In genomic region chr9:79591463-79591862, GRCh38 we compare ENCODE assay signal across 23 cellular contexts. TPM values are rescaled to one million over a fixed set of nuclear protein-coding genes. Genes with fewer than 3 reads are reported as not detected.
DNase-seq lines count a peak whose midpoint lies in the region; ATAC-seq, FAIRE-seq and TF ChIP-seq lines count a peak whose summit lies in the region.
"Had no signal": no experiment of that assay in that cellular context is flagged by ENCODE, and none has a peak within 500 bp of the region (broad histone marks: within the 10 kb centered on the region; RNA-seq: fewer than 3 reads in every experiment).

No MANE protein-coding gene starts in this region.

- no peak for TF ChIP-seq POLR2A in GM12891 (IDR thresholded peaks at IDR 0.05; ENCODE audit: low read depth, low read length)

- no peak overlapping the region for H3K9ac ChIP-seq in trophoblast cell (ENCODE audit: low read length)
- H3K9ac ChIP-seq: SK-N-SH had no signal

- no peak overlapping the region for H3K14ac ChIP-seq in trophoblast cell (ENCODE audit: low read length)

- no peak overlapping the region for H4K12ac ChIP-seq in trophoblast cell (ENCODE audit: low read depth, low read length)

- H2BK12ac ChIP-seq in trophoblast cell (ENCODE audit: low read length) = no peak overlapping the region

- H3K9me3 ChIP-seq in trophoblast cell (ENCODE audit: insufficient read depth, low read depth, low read length) = no peaks in the 10 kb centered on the region
- no peaks in the 10 kb centered on the region for H3K9me3 ChIP-seq in right cardiac atrium (ENCODE audit: control insufficient read depth, low read length)
- H3K9me3 ChIP-seq: SK-N-SH had no signal

- WGBS in trophoblast cell (ENCODE audit: extremely low coverage, insufficient coverage, insufficient read length) = 100% methylated on average over 1 of the region's 2 CpGs
- WGBS in right cardiac atrium = 67% methylated on average over 2 of the region's 2 CpGs

- peak overlapping the region; percentile 14 for H3K4me3 Mint-ChIP-seq in activated naive CD8-positive, alpha-beta T cell
- H3K4me3 Mint-ChIP-seq in activated naive CD8-positive, alpha-beta T cell treated with anti-CD3 and anti-CD28 coated beads for 36 hours = no peak overlapping the region
- peak overlapping the region in 1 of 4 donors; percentile 11 for H3K4me3 Mint-ChIP-seq in IgD-negative memory B cell
- no peak overlapping the region for H3K4me3 Mint-ChIP-seq in activated naive CD8-positive, alpha-beta T cell treated with anti-CD3 and anti-CD28 coated beads, Interleukin-2, amount 10 ng/mL, durations not matched to agents 7 days and 5 days
- H3K4me3 Mint-ChIP-seq: GM23338 had no signal

- H2BK5ac ChIP-seq in trophoblast cell (ENCODE audit: low read depth, low read length, poor library complexity) = no peak overlapping the region

- no peak overlapping the region for H2BK120ac ChIP-seq in trophoblast cell (ENCODE audit: insufficient read depth, low read length, poor library complexity)

- intact Hi-C loops in right cardiac atrium (cut with DNase I) = no loop called here

- no peaks in the 10 kb centered on the region for H3K9me3 Mint-ChIP-seq in activated naive CD8-positive, alpha-beta T cell (ENCODE audit: low read depth)
- no peaks in the 10 kb centered on the region for H3K9me3 Mint-ChIP-seq in activated naive CD8-positive, alpha-beta T cell treated with anti-CD3 and anti-CD28 coated beads for 36 hours
- no peaks in the 10 kb centered on the region for H3K9me3 Mint-ChIP-seq in IgD-negative memory B cell
- H3K9me3 Mint-ChIP-seq in activated naive CD8-positive, alpha-beta T cell treated with anti-CD3 and anti-CD28 coated beads, Interleukin-2, amount 10 ng/mL, durations not matched to agents 7 days and 5 days = no peaks in the 10 kb centered on the region
- H3K9me3 Mint-ChIP-seq: GM23338 had no signal

- no peak overlapping the region for H3K18ac ChIP-seq in trophoblast cell (ENCODE audit: low read length)

- no peak overlapping the region for H2AK5ac ChIP-seq in trophoblast cell (ENCODE audit: low read length)

- no peak for FAIRE-seq in GM12891 (lab: Jason Lieb, UNC)
- FAIRE-seq: G401.6, GM19239 had no signal

- H3K4me3 ChIP-seq in trophoblast cell (ENCODE audit: low read depth, low read length) (no peak overlapping the region), right cardiac atrium (ENCODE audit: low read length) (no peak overlapping the region)
- H3K4me3 ChIP-seq: GM23338 had no signal

- no peak for ATAC-seq in activated naive CD8-positive, alpha-beta T cell treated with anti-CD3 and anti-CD28 coated beads, Interleukin-2, amount 10 ng/mL, durations not matched to agents 7 days and 5 days (ENCODE audit: low read depth)
- ATAC-seq in right cardiac atrium (no peak), GM18867 (IDR thresholded peaks at IDR 0.05; ENCODE audit: unreplicated experiment) (no peak)
- ATAC-seq: GM23338, PC-3 had no signal

- H3K27ac ChIP-seq in trophoblast cell (ENCODE audit: low read depth, low read length) (no peak overlapping the region), right cardiac atrium (ENCODE audit: low read length) (no peak overlapping the region)

- H3K36me3 ChIP-seq in trophoblast cell (ENCODE audit: control insufficient read depth in 1 of 2, insufficient read depth in 2 of 2, low read length in 2 of 2) = peaks cover 6 to 9% of the 10 kb centered on the region in 2 experiments

- POLR2A ChIA-PET in activated naive CD8-positive, alpha-beta T cell treated with anti-CD3 and anti-CD28 coated beads, Interleukin-2, amount 10 ng/mL, durations not matched to agents 7 days and 5 days (lab: Charles Lee) = no interaction called here

- H3K27me3 ChIP-seq in trophoblast cell (ENCODE audit: insufficient read depth, low read length) (no peaks in the 10 kb centered on the region), right cardiac atrium (ENCODE audit: control insufficient read depth, insufficient read depth) (no peaks in the 10 kb centered on the region)

- H3K4me1 ChIP-seq in trophoblast cell (ENCODE audit: control insufficient read depth in 1 of 2, insufficient read depth in 2 of 2, low read length in 2 of 2) (peaks cover 0 to 2% of the 10 kb centered on the region in 2 experiments), right cardiac atrium (ENCODE audit: control insufficient read depth, insufficient read depth, low read length) (peaks cover 3% of the 10 kb centered on the region)

- no peak overlapping the region for H3K23ac ChIP-seq in trophoblast cell (ENCODE audit: low read length)

- no peak overlapping the region for H4K8ac ChIP-seq in trophoblast cell (ENCODE audit: low read depth, low read length)

- no peak overlapping the region for H3K4me2 ChIP-seq in trophoblast cell (ENCODE audit: low read length)
- H3K4me2 ChIP-seq: GM23338, SK-N-SH had no signal

- peaks cover 6% of the 10 kb centered on the region for H3K79me2 ChIP-seq in trophoblast cell (ENCODE audit: control insufficient read depth, insufficient read depth, low read length, poor library complexity)

- H3K4me1 Mint-ChIP-seq in activated naive CD8-positive, alpha-beta T cell (ENCODE audit: low read depth) = peaks cover 81% of the 10 kb centered on the region
- peaks cover 68% of the 10 kb centered on the region for H3K4me1 Mint-ChIP-seq in activated naive CD8-positive, alpha-beta T cell treated with anti-CD3 and anti-CD28 coated beads for 36 hours
- H3K4me1 Mint-ChIP-seq in IgD-negative memory B cell = peaks cover 30 to 54% (median 48%) of the 10 kb centered on the region in 3 donors
- peaks cover 45% of the 10 kb centered on the region for H3K4me1 Mint-ChIP-seq in activated naive CD8-positive, alpha-beta T cell treated with anti-CD3 and anti-CD28 coated beads, Interleukin-2, amount 10 ng/mL, durations not matched to agents 7 days and 5 days

- peaks cover 3% of the 10 kb centered on the region for H3K36me3 Mint-ChIP-seq in activated naive CD8-positive, alpha-beta T cell
- H3K36me3 Mint-ChIP-seq in activated naive CD8-positive, alpha-beta T cell treated with anti-CD3 and anti-CD28 coated beads for 36 hours = peaks cover 42% of the 10 kb centered on the region
- H3K36me3 Mint-ChIP-seq in IgD-negative memory B cell = peaks cover 2% of the 10 kb centered on the region
- H3K36me3 Mint-ChIP-seq in activated naive CD8-positive, alpha-beta T cell treated with anti-CD3 and anti-CD28 coated beads, Interleukin-2, amount 10 ng/mL, durations not matched to agents 7 days and 5 days = peaks cover 55% of the 10 kb centered on the region

- H3K79me1 ChIP-seq in trophoblast cell (ENCODE audit: low read length) = no peaks in the 10 kb centered on the region

- no peak overlapping the region for H4K91ac ChIP-seq in trophoblast cell (ENCODE audit: low read depth, low read length)

- DNase-seq in activated naive CD8-positive, alpha-beta T cell treated with anti-CD3 and anti-CD28 coated beads for 36 hours = no peak
- no peak for DNase-seq in activated naive CD8-positive, alpha-beta T cell treated with anti-CD3 and anti-CD28 coated beads, Interleukin-2, amount 10 ng/mL, durations not matched to agents 7 days and 5 days
- DNase-seq in trophoblast cell (no peak), GM12891 (ENCODE audit: insufficient read length, low spot score) (no peak), right cardiac atrium (no peak)
- DNase-seq: 8988T, HCEC 1CT, NCI-H1105, NCI-H1694, NCI-H2107, NCI-H226, NCI-H524, NCI-H82, PC-3, RPMI8226, SHP77 treated with DMSO at 0.1 percent for 48 hours, SK-N-SH had no signal

- no peak overlapping the region for H3K27ac Mint-ChIP-seq in activated naive CD8-positive, alpha-beta T cell
- no peak overlapping the region for H3K27ac Mint-ChIP-seq in activated naive CD8-positive, alpha-beta T cell treated with anti-CD3 and anti-CD28 coated beads for 36 hours
- peak overlapping the region in 2 of 3 donors; percentile 19 to 20 for H3K27ac Mint-ChIP-seq in IgD-negative memory B cell
- peak overlapping the region; percentile 26 for H3K27ac Mint-ChIP-seq in activated naive CD8-positive, alpha-beta T cell treated with anti-CD3 and anti-CD28 coated beads, Interleukin-2, amount 10 ng/mL, durations not matched to agents 7 days and 5 days
- H3K27ac Mint-ChIP-seq: GM23338 had no signal

- peak overlapping the region; percentile 43 for H3K4ac ChIP-seq in trophoblast cell (ENCODE audit: low read depth, low read length)

- H3K27me3 Mint-ChIP-seq in activated naive CD8-positive, alpha-beta T cell = no peaks in the 10 kb centered on the region
- no peaks in the 10 kb centered on the region for H3K27me3 Mint-ChIP-seq in activated naive CD8-positive, alpha-beta T cell treated with anti-CD3 and anti-CD28 coated beads for 36 hours
- no peaks in the 10 kb centered on the region for H3K27me3 Mint-ChIP-seq in IgD-negative memory B cell
- peaks cover 7% of the 10 kb centered on the region for H3K27me3 Mint-ChIP-seq in activated naive CD8-positive, alpha-beta T cell treated with anti-CD3 and anti-CD28 coated beads, Interleukin-2, amount 10 ng/mL, durations not matched to agents 7 days and 5 days

- no peak overlapping the region for H2AFZ ChIP-seq in trophoblast cell (ENCODE audit: insufficient read depth, low read length, poor library complexity)
- H2AFZ ChIP-seq: GM23338 had no signal

TF ChIP-seq in GM12891, 5 proteins besides CTCF, POLR2A, EP300 and RAD21:
- TF ChIP-seq PAX5 (IDR thresholded peaks at IDR 0.05; ENCODE audit: insufficient read depth, low read length, severe bottlenecking) (no peak), TAF1 (IDR thresholded peaks at IDR 0.05; ENCODE audit: low read depth, low read length) (no peak), POU2F2 (IDR thresholded peaks at IDR 0.05; ENCODE audit: low read depth, low read length) (no peak), POLR2AphosphoS5 (IDR thresholded peaks at IDR 0.05; ENCODE audit: low read depth, low read length) (no peak), SPI1 (IDR thresholded peaks at IDR 0.05; ENCODE audit: low read depth, low read length) (no peak)

RNA-seq across cellular contexts. Expression of gene TLE4, which starts 19.7 kb away (rescaled TPM):
- total RNA-seq in activated naive CD8-positive, alpha-beta T cell treated with anti-CD3 and anti-CD28 coated beads for 36 hours = 10 to 100 TPM; 30.1 to 35.3 TPM
- polyA plus RNA-seq in IgD-negative memory B cell = 20.4 TPM
- total RNA-seq in activated naive CD8-positive, alpha-beta T cell treated with anti-CD3 and anti-CD28 coated beads, Interleukin-2, amount 10 ng/mL, durations not matched to agents 7 days and 5 days = 10 to 100 TPM; 62.4 to 68.8 TPM
- polyA plus RNA-seq in trophoblast cell (2013) = 103 and 108 TPM in 2 replicates
- 1.6 TPM for polyA plus RNA-seq in GM12891 (2012; ENCODE audit: low read depth, missing spikeins)
- 10 to 100 TPM; 16.3 to 20.1 (median 18.7) TPM for total RNA-seq in right cardiac atrium
- 5.9 TPM for polyA plus RNA-seq in right cardiac atrium

Comparison
In these comparisons a context has a peak if more than half of its experiments do, and no peak if none do; other contexts are left out.
1. H3K27ac Mint-ChIP-seq: peak in IgD-negative memory B cell (2 of 3) and activated naive CD8-positive, alpha-beta T cell treated with anti-CD3 and anti-CD28 coated beads, Interleukin-2, amount 10 ng/mL, durations not matched to agents 7 days and 5 days (single experiment); none in activated naive CD8-positive, alpha-beta T cell (single experiment) and activated naive CD8-positive, alpha-beta T cell treated with anti-CD3 and anti-CD28 coated beads for 36 hours (single experiment).